In genomic region chr1:43774359-43774758, GRCh38 we compare ENCODE assay signal across 16 cellular contexts.
A peak's percentile ranks its signal among the peaks of the same experiment; 100 is the strongest.
DNase-seq lines count a peak whose midpoint lies in the region; ATAC-seq, FAIRE-seq and TF ChIP-seq lines count a peak whose summit lies in the region.
"Had no signal": no experiment of that assay in that cellular context is flagged by ENCODE, and none has a peak within 500 bp of the region (broad histone marks: within the 10 kb centered on the region; RNA-seq: fewer than 3 reads in every experiment).

No MANE protein-coding gene starts in this region.

- FAIRE-seq in HTR-8/SVneo (lab: Jason Lieb, UNC) = no peak
- FAIRE-seq: G401.6 had no signal

- 39 to 69% (median 45%) methylated on average over 2 of the region's 2 CpGs for WGBS in adrenal gland, 4 donors
- WGBS in heart right ventricle, 2 donors = 90 to 92% methylated on average over 2 of the region's 2 CpGs

- no peak overlapping the region for H3K4me3 ChIP-seq in adrenal gland
- no peak overlapping the region for H3K4me3 ChIP-seq in heart right ventricle
- H3K4me3 ChIP-seq: BLaER1 treated with 17β-estradiol and CSF1 and Interleukin-3, amounts not matched to agents 10 nM and 100 nM; SK-N-MC; uterus had no signal

- TF ChIP-seq CTCF in adrenal gland (IDR thresholded peaks at IDR 0.05) = no peak
- no peak for TF ChIP-seq CTCF in heart right ventricle (IDR thresholded peaks at IDR 0.05)

- peaks cover 0 to 7% of the 10 kb centered on the region in 2 donors for H3K4me1 ChIP-seq in adrenal gland (replicated peaks in 1 of 2)
- H3K4me1 ChIP-seq in heart right ventricle = peaks cover 0 to 15% (median 0%) of the 10 kb centered on the region in 9 donors
- H3K4me1 ChIP-seq: uterus had no signal

- H3K9me3 ChIP-seq in adrenal gland (replicated peaks in 1 of 3) (no peaks in the 10 kb centered on the region), heart right ventricle (peaks cover 0 to 10% (median 0%) of the 10 kb centered on the region in 11 donors)
- H3K9me3 ChIP-seq: neutrophil, uterus had no signal

- H3K27me3 ChIP-seq in adrenal gland (no peaks in the 10 kb centered on the region), heart right ventricle (no peaks in the 10 kb centered on the region)
- H3K27me3 ChIP-seq: BLaER1 treated with 17β-estradiol and CSF1 and Interleukin-3, amounts not matched to agents 10 nM and 100 nM; neutrophil; uterus had no signal

- peak; percentile 43 for DNase-seq in AG08396 (ENCODE audit: low spot score)
- DNase-seq in HTR-8/SVneo (ENCODE audit: insufficient read length, low spot score) = peak; percentile 10
- DNase-seq in adrenal gland = peak in 6 of 7 donors; percentile 53 to 70 (median 60)
- peak; percentile 80 for DNase-seq in iris pigment epithelial cell (ENCODE audit: low read depth)
- DNase-seq in heart right ventricle = no peak
- DNase-seq in RPMI8226 = no peak
- DNase-seq: activated gamma-delta T cell treated with Interleukin-2 at 50 U/mL for 16 hours, NCI-H1436 treated with DMSO at 0.1 percent for 48 hours, NCI-H526 treated with DMSO at 0.1 percent for 48 hours had no signal

- H3K27ac ChIP-seq in adrenal gland (no peak overlapping the region), heart right ventricle (no peak overlapping the region)
- H3K27ac ChIP-seq: BLaER1 treated with 17β-estradiol and CSF1 and Interleukin-3, amounts not matched to agents 10 nM and 100 nM; neutrophil; uterus had no signal

- TF ChIP-seq POLR2A in adrenal gland (IDR thresholded peaks at IDR 0.05) = no peak

- intact Hi-C loops in adrenal gland (cut with DNase I) = no loop called here
- intact Hi-C loops in heart right ventricle (cut with DNase I) = loop anchor here in 1 of 10 donors (5.0 kb wide), 1 partner anchor 258 kb away; the partner anchor contains the start of gene SLC6A9

- H3K36me3 ChIP-seq in adrenal gland (replicated peaks in 1 of 2) = no peaks in the 10 kb centered on the region
- H3K36me3 ChIP-seq in heart right ventricle = peaks cover 0 to 12% (median 0%) of the 10 kb centered on the region in 9 donors
- H3K36me3 ChIP-seq: neutrophil, uterus had no signal

- ATAC-seq in heart right ventricle (no peak), GM21367 (IDR thresholded peaks at IDR 0.05; ENCODE audit: unreplicated experiment) (no peak), HG02759 (IDR thresholded peaks at IDR 0.05; ENCODE audit: unreplicated experiment) (no peak)

Comparison
In these comparisons a context has a peak if more than half of its experiments do, and no peak if none do; other contexts are left out.
1. DNase-seq: peak in AG08396 (single experiment), HTR-8/SVneo (single experiment), adrenal gland (6 of 7) and iris pigment epithelial cell (single experiment); none in heart right ventricle (0 of 2) and RPMI8226 (single experiment).